1 cellular context compared by ENCODE assay signal in genomic region chr19:34733826-34734600, GRCh38.
TF ChIP-seq lines count a peak whose summit lies in the region.

TSS of gene ZNF181 (plus strand) at chr19:34734243. CDS start at chr19:34735038, 795 bp downstream.

TF ChIP-seq in HepG2, 621 proteins besides CTCF, POLR2A, EP300 and RAD21 (continued from another document and continues in another):
- 0 out of 2 replicates have a peak, but pooled peaks have one; percentile 55 for TF ChIP-seq BRD4 (CRISPR knock-in tag; IDR thresholded peaks at IDR 0.05)
- no peak; the same call in none of the 2 replicates for TF ChIP-seq ZNF772 (CRISPR knock-in tag; IDR thresholded peaks at IDR 0.05)
- peak; percentile 23; the same call in 1 of the 2 replicates for TF ChIP-seq IKZF5 (CRISPR knock-in tag; IDR thresholded peaks at IDR 0.05)
- peak; percentile 90 for TF ChIP-seq YEATS4 (CRISPR knock-in tag; IDR thresholded peaks at IDR 0.05; ENCODE audit: borderline replicate concordance)
- no peak for TF ChIP-seq HOXA5 (CRISPR knock-in tag; IDR thresholded peaks at IDR 0.05)
- TF ChIP-seq ZNF782 (CRISPR knock-in tag; IDR thresholded peaks at IDR 0.05; ENCODE audit: borderline replicate concordance), result peak; percentile 78; the same call in 1 of the 2 replicates
- TF ChIP-seq ZNF251 (CRISPR knock-in tag; IDR thresholded peaks at IDR 0.05), result no peak
- TF ChIP-seq CEBPG (CRISPR knock-in tag; IDR thresholded peaks at IDR 0.05), result peak; percentile 53; the same call in 1 of the 2 replicates
- TF ChIP-seq, protein P1, sequence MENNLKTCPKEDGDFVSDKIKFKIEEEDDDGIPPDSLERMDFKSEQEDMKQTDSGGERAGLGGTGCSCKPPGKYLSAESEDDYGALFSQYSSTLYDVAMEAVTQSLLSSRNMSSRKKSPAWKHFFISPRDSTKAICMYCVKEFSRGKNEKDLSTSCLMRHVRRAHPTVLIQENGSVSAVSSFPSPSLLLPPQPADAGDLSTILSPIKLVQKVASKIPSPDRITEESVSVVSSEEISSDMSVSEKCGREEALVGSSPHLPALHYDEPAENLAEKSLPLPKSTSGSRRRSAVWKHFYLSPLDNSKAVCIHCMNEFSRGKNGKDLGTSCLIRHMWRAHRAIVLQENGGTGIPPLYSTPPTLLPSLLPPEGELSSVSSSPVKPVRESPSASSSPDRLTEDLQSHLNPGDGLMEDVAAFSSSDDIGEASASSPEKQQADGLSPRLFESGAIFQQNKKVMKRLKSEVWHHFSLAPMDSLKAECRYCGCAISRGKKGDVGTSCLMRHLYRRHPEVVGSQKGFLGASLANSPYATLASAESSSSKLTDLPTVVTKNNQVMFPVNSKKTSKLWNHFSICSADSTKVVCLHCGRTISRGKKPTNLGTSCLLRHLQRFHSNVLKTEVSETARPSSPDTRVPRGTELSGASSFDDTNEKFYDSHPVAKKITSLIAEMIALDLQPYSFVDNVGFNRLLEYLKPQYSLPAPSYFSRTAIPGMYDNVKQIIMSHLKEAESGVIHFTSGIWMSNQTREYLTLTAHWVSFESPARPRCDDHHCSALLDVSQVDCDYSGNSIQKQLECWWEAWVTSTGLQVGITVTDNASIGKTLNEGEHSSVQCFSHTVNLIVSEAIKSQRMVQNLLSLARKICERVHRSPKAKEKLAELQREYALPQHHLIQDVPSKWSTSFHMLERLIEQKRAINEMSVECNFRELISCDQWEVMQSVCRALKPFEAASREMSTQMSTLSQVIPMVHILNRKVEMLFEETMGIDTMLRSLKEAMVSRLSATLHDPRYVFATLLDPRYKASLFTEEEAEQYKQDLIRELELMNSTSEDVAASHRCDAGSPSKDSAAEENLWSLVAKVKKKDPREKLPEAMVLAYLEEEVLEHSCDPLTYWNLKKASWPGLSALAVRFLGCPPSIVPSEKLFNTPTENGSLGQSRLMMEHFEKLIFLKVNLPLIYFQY (CRISPR knock-in tag; IDR thresholded peaks at IDR 0.05; ENCODE audit: borderline replicate concordance), result peak; percentile 69; the same call in 1 of the 2 replicates
- TF ChIP-seq EED (CRISPR knock-in tag; IDR thresholded peaks at IDR 0.05), result no peak
- TF ChIP-seq ZNF576 (CRISPR knock-in tag; IDR thresholded peaks at IDR 0.05), result no peak
- peak; percentile 42; the same call in 1 of the 2 replicates for TF ChIP-seq MYNN (CRISPR knock-in tag; IDR thresholded peaks at IDR 0.05; ENCODE audit: low read depth)
- TF ChIP-seq ZNF790 (CRISPR knock-in tag; IDR thresholded peaks at IDR 0.05; ENCODE audit: borderline replicate concordance), result peak; percentile 83; the same call in 1 of the 2 replicates
- TF ChIP-seq ZNF547 (CRISPR knock-in tag; IDR thresholded peaks at IDR 0.05), result peak; percentile 69; the same call in 1 of the 2 replicates
- peak; percentile 80 for TF ChIP-seq THRA (CRISPR knock-in tag; IDR thresholded peaks at IDR 0.05; ENCODE audit: borderline replicate concordance)
- peak; percentile 12; the same call in 1 of the 2 replicates for TF ChIP-seq IRF2 (CRISPR knock-in tag; IDR thresholded peaks at IDR 0.05)
- no peak for TF ChIP-seq ZNF644 (CRISPR knock-in tag; IDR thresholded peaks at IDR 0.05; ENCODE audit: low read depth)
- TF ChIP-seq TRIM22 (IDR thresholded peaks at IDR 0.05), result no peak
- no peak; the same call in 1 of the 2 replicates for TF ChIP-seq ZNF333 (CRISPR knock-in tag; IDR thresholded peaks at IDR 0.05; ENCODE audit: borderline replicate concordance)
- no peak; the same call in 1 of the 2 replicates for TF ChIP-seq ZFYVE20 (CRISPR knock-in tag; IDR thresholded peaks at IDR 0.05; ENCODE audit: borderline replicate concordance, low read depth)
- TF ChIP-seq ETV5 (CRISPR knock-in tag; IDR thresholded peaks at IDR 0.05; ENCODE audit: borderline replicate concordance), result peak; percentile 63
- TF ChIP-seq NR2C2 (CRISPR knock-in tag; IDR thresholded peaks at IDR 0.05; ENCODE audit: borderline replicate concordance), result peak; percentile 90
- no peak for TF ChIP-seq SATB2 (CRISPR knock-in tag; IDR thresholded peaks at IDR 0.05)
- no peak for TF ChIP-seq FIP1L1 (IDR thresholded peaks at IDR 0.05; ENCODE audit: borderline replicate concordance, insufficient read depth, low read depth, low read length)
- TF ChIP-seq SMC3 (IDR thresholded peaks at IDR 0.05; ENCODE audit: low read length), result no peak
- TF ChIP-seq, protein P2, sequence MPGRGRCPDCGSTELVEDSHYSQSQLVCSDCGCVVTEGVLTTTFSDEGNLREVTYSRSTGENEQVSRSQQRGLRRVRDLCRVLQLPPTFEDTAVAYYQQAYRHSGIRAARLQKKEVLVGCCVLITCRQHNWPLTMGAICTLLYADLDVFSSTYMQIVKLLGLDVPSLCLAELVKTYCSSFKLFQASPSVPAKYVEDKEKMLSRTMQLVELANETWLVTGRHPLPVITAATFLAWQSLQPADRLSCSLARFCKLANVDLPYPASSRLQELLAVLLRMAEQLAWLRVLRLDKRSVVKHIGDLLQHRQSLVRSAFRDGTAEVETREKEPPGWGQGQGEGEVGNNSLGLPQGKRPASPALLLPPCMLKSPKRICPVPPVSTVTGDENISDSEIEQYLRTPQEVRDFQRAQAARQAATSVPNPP (CRISPR knock-in tag; IDR thresholded peaks at IDR 0.05), result no peak
- TF ChIP-seq ZNF792 (CRISPR knock-in tag; IDR thresholded peaks at IDR 0.05), result peak; percentile 62; the same call in 1 of the 2 replicates
- no peak for TF ChIP-seq GATA4 (IDR thresholded peaks at IDR 0.05; ENCODE audit: borderline replicate concordance, low read depth)
- TF ChIP-seq NR2F2 (IDR thresholded peaks at IDR 0.05; ENCODE audit: borderline replicate concordance, low read depth), result peak; percentile 12; the same call in 1 of the 2 replicates
- no peak for TF ChIP-seq GMEB2 (CRISPR knock-in tag; IDR thresholded peaks at IDR 0.05; ENCODE audit: low read depth)
- TF ChIP-seq ZNF143 (CRISPR knock-in tag; IDR thresholded peaks at IDR 0.05), result peak; percentile 94
- 0 out of 2 replicates have a peak, but pooled peaks have one; percentile 57 for TF ChIP-seq ATAD3A (CRISPR knock-in tag; IDR thresholded peaks at IDR 0.05)
- TF ChIP-seq AKNA (CRISPR knock-in tag; IDR thresholded peaks at IDR 0.05; ENCODE audit: borderline replicate concordance), result no peak
- TF ChIP-seq AGO2 (optimal IDR thresholded peaks at IDR 0.05; ENCODE audit: low read depth, low read length), result peak; percentile 56
- TF ChIP-seq TERF1 (CRISPR knock-in tag; IDR thresholded peaks at IDR 0.05), result no peak
